ENCODE assay signal across 30 cellular contexts in the genomic region with DNA sequence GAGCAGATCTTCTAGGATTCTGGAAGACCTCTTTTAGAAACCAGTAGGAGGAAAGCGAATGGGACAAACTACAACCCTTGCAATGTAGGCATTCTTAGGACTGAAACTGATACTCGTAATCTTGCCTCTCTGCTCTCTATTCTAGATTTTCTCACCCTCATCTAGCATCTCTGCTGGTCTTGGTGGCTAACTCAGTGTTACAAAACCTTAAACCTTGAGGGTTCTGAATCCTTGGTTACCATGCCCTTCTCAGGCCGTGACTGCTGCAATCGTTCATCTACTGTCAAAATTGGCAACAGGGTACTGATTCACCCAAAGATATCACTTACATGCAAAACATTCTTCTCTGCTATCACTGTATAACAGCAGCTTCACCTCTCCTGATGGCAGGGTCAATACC.
"Had no signal": no experiment of that assay in that cellular context is flagged by ENCODE, and none has a peak within 500 bp of the region (broad histone marks: within the 10 kb centered on the region; RNA-seq: fewer than 3 reads in every experiment).

No MANE protein-coding gene starts in this region.

- H3K4me3 Mint-ChIP-seq: activated CD8-positive, alpha-beta T cell treated with anti-CD3 and anti-CD28 coated beads for 36 hours; activated naive CD4-positive, alpha-beta T cell treated with anti-CD3 and anti-CD28 coated beads, Interleukin-2, amount 50 U/mL, for 24 hours; T-helper 2 cell treated with Interferon-gamma antibody and Interleukin-4, amounts not matched to agents 5 μg/mL and 100 μg/mL, for 36 hours had no signal

- H3K4me1 ChIP-seq: breast epithelium, colonic mucosa, SJSA1 had no signal

- H3K4me3 ChIP-seq: breast epithelium, colonic mucosa, SJSA1 had no signal

- H3K27me3 ChIP-seq: breast epithelium, colonic mucosa, SJSA1 had no signal

- ATAC-seq: activated CD4-positive, CD25-positive, alpha-beta regulatory T cell treated with anti-CD3 and anti-CD28 coated beads, Interleukin-2, amount 50 U/mL, for 24 hours; activated CD8-positive, alpha-beta T cell treated with anti-CD3 and anti-CD28 coated beads for 36 hours; PC-3; SK-N-SH treated with all-trans-retinoic acid at 6 μM for 48 hours had no signal

- H3K27ac Mint-ChIP-seq: activated CD8-positive, alpha-beta T cell treated with anti-CD3 and anti-CD28 coated beads for 36 hours; activated naive CD4-positive, alpha-beta T cell treated with anti-CD3 and anti-CD28 coated beads, Interleukin-2, amount 50 U/mL, for 24 hours; T-helper 2 cell treated with Interferon-gamma antibody and Interleukin-4, amounts not matched to agents 5 μg/mL and 100 μg/mL, for 36 hours had no signal

- H3K27ac ChIP-seq: breast epithelium, colonic mucosa, SJSA1 had no signal

- H3K36me3 Mint-ChIP-seq: activated naive CD4-positive, alpha-beta T cell treated with anti-CD3 and anti-CD28 coated beads, Interleukin-2, amount 50 U/mL, for 24 hours had no signal

- H3K9me3 ChIP-seq: colonic mucosa, SJSA1 had no signal

- FAIRE-seq: RCC 7860 had no signal

- H3K36me3 ChIP-seq: breast epithelium, colonic mucosa, SJSA1 had no signal

- H3K4me1 Mint-ChIP-seq: activated naive CD4-positive, alpha-beta T cell treated with anti-CD3 and anti-CD28 coated beads, Interleukin-2, amount 50 U/mL, for 24 hours had no signal

- H3K9me3 Mint-ChIP-seq: activated CD8-positive, alpha-beta T cell treated with anti-CD3 and anti-CD28 coated beads for 36 hours; activated naive CD4-positive, alpha-beta T cell treated with anti-CD3 and anti-CD28 coated beads, Interleukin-2, amount 50 U/mL, for 24 hours had no signal

- DNase-seq: activated CD4-positive, alpha-beta T cell treated with anti-CD3 and anti-CD28 coated beads for 4 hours; activated CD8-positive, alpha-beta memory T cell treated with anti-CD3 and anti-CD28 coated beads, Interleukin-2, amount 50 U/mL, for 4 hours; activated CD8-positive, alpha-beta T cell treated with anti-CD3 and anti-CD28 coated beads for 36 hours; activated effector memory CD4-positive, alpha-beta T cell treated with Interleukin-2 at 50 U/mL for 16 hours; activated naive CD4-positive, alpha-beta T cell; activated T-cell treated with anti-CD3 and anti-CD28 coated beads, Interleukin-2, amount 50 U/mL, for 1 hour; aorta; caudate nucleus; colonic mucosa; MV-4-11; NCI-H1092 treated with DMSO at 0.1 percent for 48 hours; NCI-H1417 treated with DMSO at 0.1 percent for 48 hours; NCI-H1694; NCI-H2029; NCI-H2107; NCI-H2171 treated with DMSO at 0.1 percent for 48 hours; NCI-H226; NCI-H526; NCI-H82; NK-92 treated with Interleukin-12 subunit alpha and Interleukin-12 subunit beta, amount 100 ng/mL, for 24 hours; PC-3; SHP77; SW 1271 had no signal
